1 cellular context compared by ENCODE assay signal in genomic region chr20:18513208-18513607, GRCh38.
TF ChIP-seq lines count a peak whose summit lies in the region.

No MANE protein-coding gene starts in this region.

TF ChIP-seq in HepG2, 621 proteins besides CTCF, POLR2A, EP300 and RAD21:
- peak; percentile 73 for TF ChIP-seq CEBPB (IDR thresholded peaks at IDR 0.05; ENCODE audit: borderline replicate concordance, low read depth, low read length)
- no peak for TF ChIP-seq ZNF121 (CRISPR knock-in tag; IDR thresholded peaks at IDR 0.05)
